ENCODE assay signal across 2 cellular contexts in the genomic region with DNA sequence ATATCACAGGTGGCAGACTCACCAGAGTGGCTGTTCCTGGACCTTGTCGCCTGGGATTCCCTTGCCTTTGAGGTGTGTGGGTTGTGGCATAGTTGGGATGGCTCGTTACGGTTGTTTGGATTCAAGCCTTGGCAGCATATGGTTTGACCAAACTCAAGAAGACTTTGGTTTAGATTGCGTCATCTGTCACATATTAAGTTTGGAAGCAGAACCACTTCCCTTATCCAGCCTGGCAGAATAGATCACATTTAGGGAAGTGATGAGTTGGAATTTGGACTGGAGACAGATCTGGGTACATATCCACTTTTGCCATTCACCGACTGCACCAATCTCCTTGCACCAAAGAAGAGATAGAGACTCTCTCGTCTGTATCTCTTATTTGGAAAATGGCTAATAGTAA.
TF ChIP-seq lines count a peak whose summit lies in the region.

No MANE protein-coding gene starts in this region.

TF ChIP-seq in IMR-90, 13 proteins besides CTCF, POLR2A, EP300 and RAD21:
- TF ChIP-seq CEBPB (IDR thresholded peaks at IDR 0.05; ENCODE audit: low read depth, low read length) = peak; percentile 34; the same call in 1 of the 2 replicates

TF ChIP-seq in HepG2, 621 proteins besides CTCF, POLR2A, EP300 and RAD21:
- peak; percentile 63; the same call in 1 of the 2 replicates for TF ChIP-seq CEBPB (IDR thresholded peaks at IDR 0.05; ENCODE audit: borderline replicate concordance, low read depth, low read length)
TF ChIP-seq in HepG2: peak in this region for 1; not testable (repeated sequence) for 620.
